16 cellular contexts compared by ENCODE assay signal in genomic region chr10:132305654-132306340, GRCh38. TPM values are rescaled to one million over a fixed set of nuclear protein-coding genes. Genes with fewer than 3 reads are reported as not detected.
DNase-seq lines count a peak whose midpoint lies in the region; ATAC-seq, FAIRE-seq and TF ChIP-seq lines count a peak whose summit lies in the region.
"Had no signal": no experiment of that assay in that cellular context is flagged by ENCODE, and none has a peak within 500 bp of the region (broad histone marks: within the 10 kb centered on the region; RNA-seq: fewer than 3 reads in every experiment).

No MANE protein-coding gene starts in this region.

- H3K9me3 ChIP-seq in astrocyte (ENCODE audit: insufficient read depth, low read depth, low read length), result no peaks in the 10 kb centered on the region
- H3K9me3 ChIP-seq: right lobe of liver had no signal

- ATAC-seq in natural killer cell (no peak), HG03045 (IDR thresholded peaks at IDR 0.05; ENCODE audit: unreplicated experiment) (no peak), HG02588 (IDR thresholded peaks at IDR 0.05; ENCODE audit: unreplicated experiment) (no peak)
- ATAC-seq: right lobe of liver had no signal

- peaks cover 8% of the 10 kb centered on the region for H3K27me3 ChIP-seq in astrocyte (ENCODE audit: insufficient read depth, low read length)
- H3K27me3 ChIP-seq: right lobe of liver had no signal

- DNase-seq in CD14-positive monocyte (ENCODE audit: low spot score) (peak; percentile 30), Calu3 (no peak), astrocyte (ENCODE audit: low read depth) (no peak), natural killer cell (no peak), NCI-H510A (lab: John Stamatoyannopoulos, UW) (no peak), NCI-H226 (no peak)
- DNase-seq: GM23248, kidney glomerular epithelial cell, NCI-H1930, Right ventricle myocardium superior had no signal

- peaks cover 23 to 41% (median 24%) of the 10 kb centered on the region in 3 donors for H3K27me3 Mint-ChIP-seq in CD14-positive monocyte (ENCODE audit: low read depth in 3 of 3)
- no peaks in the 10 kb centered on the region for H3K27me3 Mint-ChIP-seq in Calu3 (ENCODE audit: unreplicated experiment)
- H3K27me3 Mint-ChIP-seq in astrocyte (ENCODE audit: low read depth, unreplicated experiment), result peaks cover 35% of the 10 kb centered on the region
- H3K27me3 Mint-ChIP-seq in natural killer cell (ENCODE audit: low read depth in 2 of 2), result no peaks in the 10 kb centered on the region

- BruUV-seq in Calu3 (replicated peaks; lab: Mats Ljungman, UMichigan), result TSS peak; percentile 42

- intact Hi-C loops in CD14-positive monocyte (cut with micrococcal nuclease), result loop anchor here (5.0 to 10.0 kb wide), 7 partner anchors 37 to 1069 kb away; partner anchors contain the start of genes ECHS1 (in 1 of the 2), INPP5A (in 1 of the 2) and PAOX (in 1 of the 2)
- intact Hi-C loops in Calu3 (cut with micrococcal nuclease; ENCODE audit: unreplicated experiment), result no loop called here
- intact Hi-C loops in natural killer cell (cut with micrococcal nuclease), result no loop called here

- no peaks in the 10 kb centered on the region for H3K79me2 ChIP-seq in astrocyte (ENCODE audit: insufficient read depth, low read length)

- peaks cover 24% of the 10 kb centered on the region for H3K4me1 Mint-ChIP-seq in CD14-positive monocyte
- peaks cover 3% of the 10 kb centered on the region for H3K4me1 Mint-ChIP-seq in Calu3 (ENCODE audit: low read depth, unreplicated experiment)
- peaks cover 2% of the 10 kb centered on the region for H3K4me1 Mint-ChIP-seq in astrocyte (ENCODE audit: low read depth, unreplicated experiment)
- H3K4me1 Mint-ChIP-seq in natural killer cell, result peaks cover 9 to 29% of the 10 kb centered on the region in 2 donors

- H3K36me3 Mint-ChIP-seq in CD14-positive monocyte, result peaks cover 12 to 14% of the 10 kb centered on the region in 2 donors
- H3K36me3 Mint-ChIP-seq in Calu3 (ENCODE audit: insufficient read depth, unreplicated experiment), result peaks cover 19% of the 10 kb centered on the region
- H3K36me3 Mint-ChIP-seq in astrocyte (ENCODE audit: low read depth, unreplicated experiment), result peaks cover 3% of the 10 kb centered on the region
- H3K36me3 Mint-ChIP-seq in natural killer cell, result no peaks in the 10 kb centered on the region

- H3K27ac Mint-ChIP-seq in CD14-positive monocyte (no peak overlapping the region), Calu3 (ENCODE audit: unreplicated experiment) (no peak overlapping the region), astrocyte (ENCODE audit: unreplicated experiment) (no peak overlapping the region), natural killer cell (no peak overlapping the region)

- peak overlapping the region; percentile 96 to 97 for H3K4me3 Mint-ChIP-seq in CD14-positive monocyte
- no peak overlapping the region for H3K4me3 Mint-ChIP-seq in Calu3 (ENCODE audit: low read depth, unreplicated experiment)
- H3K4me3 Mint-ChIP-seq in astrocyte (ENCODE audit: unreplicated experiment), result peak overlapping the region; percentile 34
- H3K4me3 Mint-ChIP-seq in natural killer cell, result peak overlapping the region; percentile 94

- H3K9ac ChIP-seq in astrocyte (ENCODE audit: low read length), result no peak overlapping the region
- H3K9ac ChIP-seq: BLaER1 treated with 17β-estradiol and CSF1 and Interleukin-3, amounts not matched to agents 10 nM and 100 nM; GM23248 had no signal

- H4K20me1 ChIP-seq in astrocyte (ENCODE audit: insufficient read depth, low read length), result peaks cover 7% of the 10 kb centered on the region

- H3K27ac ChIP-seq in astrocyte (ENCODE audit: low read depth, low read length), result no peak overlapping the region
- H3K27ac ChIP-seq: BLaER1 treated with 17β-estradiol and CSF1 and Interleukin-3, amounts not matched to agents 10 nM and 100 nM; GM23248; HL-60; right lobe of liver had no signal

- no peak overlapping the region for H3K4me2 ChIP-seq in astrocyte (ENCODE audit: low read length)

- no peak for FAIRE-seq in astrocyte (lab: Jason Lieb, UNC)
- FAIRE-seq: GM12892 had no signal

- no peak for TF ChIP-seq CTCF in CD14-positive monocyte (IDR thresholded peaks at IDR 0.05)
- TF ChIP-seq CTCF in Calu3 (IDR thresholded peaks at IDR 0.05; ENCODE audit: unreplicated experiment), result no peak
- TF ChIP-seq CTCF in astrocyte (IDR thresholded peaks at IDR 0.05; ENCODE audit: insufficient read depth, low read depth, low read length), result no peak
- TF ChIP-seq CTCF in natural killer cell (IDR thresholded peaks at IDR 0.05), result no peak

- peaks cover 0 to 11% (median 5%) of the 10 kb centered on the region in 7 donors for H3K9me3 Mint-ChIP-seq in CD14-positive monocyte
- no peaks in the 10 kb centered on the region for H3K9me3 Mint-ChIP-seq in Calu3 (ENCODE audit: low read depth, unreplicated experiment)
- H3K9me3 Mint-ChIP-seq in astrocyte (ENCODE audit: unreplicated experiment), result peaks cover 7% of the 10 kb centered on the region
- H3K9me3 Mint-ChIP-seq in natural killer cell, result no peaks in the 10 kb centered on the region

- CTCF ChIA-PET in Calu3 (lab: Charles Lee), result no interaction called here

- no peaks in the 10 kb centered on the region for H3K36me3 ChIP-seq in astrocyte (ENCODE audit: insufficient read depth, low read length)
- H3K36me3 ChIP-seq: BLaER1 treated with 17β-estradiol and CSF1 and Interleukin-3, amounts not matched to agents 10 nM and 100 nM; right lobe of liver had no signal

- H2AFZ ChIP-seq in astrocyte (ENCODE audit: low read depth, low read length), result no peak overlapping the region
- H2AFZ ChIP-seq: GM23248 had no signal

- H3K4me1 ChIP-seq in astrocyte (ENCODE audit: insufficient read depth, low read length), result peaks cover 9% of the 10 kb centered on the region

- no peak overlapping the region for H3K4me3 ChIP-seq in astrocyte (ENCODE audit: insufficient read depth, low read depth, low read length)
- H3K4me3 ChIP-seq: GM23248, right lobe of liver had no signal

RNA-seq across cellular contexts. Expression of gene STK32C, which starts 2.0 kb away (rescaled TPM):
- polyA plus RNA-seq in CD14-positive monocyte, result 10 to 100 TPM; 13.6 to 18.4 TPM
- total RNA-seq in Calu3 (2022) (13.5 and 16.0 TPM in 2 replicates), astrocyte (12.3 and 13.6 TPM in 2 replicates), natural killer cell (10 to 100 TPM; 12.7 to 22.1 (median 17.9) TPM)

RNA-seq across cellular contexts. Expression of gene LRRC27, which starts 26.2 kb away (rescaled TPM):
- polyA plus RNA-seq in CD14-positive monocyte, result 1 to 10 TPM; 3.6 TPM
- total RNA-seq in Calu3 (2022) (4.6 and 5.0 TPM in 2 replicates), astrocyte (7.8 and 8.0 TPM in 2 replicates), natural killer cell (10 to 100 TPM in 1 of 3 donors, 1 to 10 TPM in 2; 8.1 to 22.5 (median 9.9) TPM)

Comparison
In these comparisons a context has a peak if more than half of its experiments do, and no peak if none do; other contexts are left out.
1. intact Hi-C loops: an anchor here in CD14-positive monocyte (5.0 to 10.0 kb wide); none called in Calu3 and natural killer cell.